ENCODE assay signal across 17 cellular contexts in genomic region chr11:96329855-96330510, GRCh38. TPM values are rescaled to one million over a fixed set of nuclear protein-coding genes. Genes with fewer than 3 reads are reported as not detected.
A peak's percentile ranks its signal among the peaks of the same experiment; 100 is the strongest.
DNase-seq lines count a peak whose midpoint lies in the region; ATAC-seq and TF ChIP-seq lines count a peak whose summit lies in the region.
"Had no signal": no experiment of that assay in that cellular context is flagged by ENCODE, and none has a peak within 500 bp of the region (broad histone marks: within the 10 kb centered on the region; RNA-seq: fewer than 3 reads in every experiment).

No MANE protein-coding gene starts in this region.

- peaks cover 11% of the 10 kb centered on the region for H3K36me3 ChIP-seq in WERI-Rb-1
- no peaks in the 10 kb centered on the region for H3K36me3 ChIP-seq in hepatocyte (replicated peaks; ENCODE audit: insufficient read depth, low read depth)
- H3K36me3 ChIP-seq: Peyer's patch had no signal

- ATAC-seq in GM18858 (IDR thresholded peaks at IDR 0.05; ENCODE audit: unreplicated experiment): no peak
- ATAC-seq: T-cell had no signal

- no peaks in the 10 kb centered on the region for H3K9me3 Mint-ChIP-seq in T-helper 2 cell treated with Interferon-gamma antibody and Interleukin-4, amounts not matched to agents 5 μg/mL and 100 μg/mL, for 36 hours
- no peaks in the 10 kb centered on the region for H3K9me3 Mint-ChIP-seq in stimulated activated naive CD8-positive, alpha-beta T cell treated with anti-CD3 and anti-CD28 coated beads, Interleukin-15, Interleukin-2, amounts not matched to agents 100 ng/mL and 50 ng/mL, for 24 hours
- H3K9me3 Mint-ChIP-seq: T-cell had no signal

- H3K9me3 ChIP-seq in WERI-Rb-1 (ENCODE audit: severe bottlenecking) (no peaks in the 10 kb centered on the region), hepatocyte (ENCODE audit: low read depth) (no peaks in the 10 kb centered on the region)
- H3K9me3 ChIP-seq: Caco-2, Peyer's patch had no signal

- H3K4me1 Mint-ChIP-seq in T-helper 2 cell treated with Interferon-gamma antibody and Interleukin-4, amounts not matched to agents 5 μg/mL and 100 μg/mL, for 36 hours (ENCODE audit: low read depth): peaks cover 34% of the 10 kb centered on the region
- peaks cover 87% of the 10 kb centered on the region for H3K4me1 Mint-ChIP-seq in stimulated activated naive CD8-positive, alpha-beta T cell treated with anti-CD3 and anti-CD28 coated beads, Interleukin-15, Interleukin-2, amounts not matched to agents 100 ng/mL and 50 ng/mL, for 24 hours (ENCODE audit: low read depth)

- H3K9me2 ChIP-seq in hepatocyte (replicated peaks; ENCODE audit: insufficient read depth): no peaks in the 10 kb centered on the region

- no peak for DNase-seq in T-helper 2 cell treated with Interferon-gamma antibody and Interleukin-4, amounts not matched to agents 5 μg/mL and 100 μg/mL, for 36 hours (ENCODE audit: low spot score)
- DNase-seq in T-helper 2 cell: no peak
- no peak for DNase-seq in WERI-Rb-1
- no peak for DNase-seq in hepatocyte (ENCODE audit: low spot score)
- DNase-seq in SKM-1 treated with dmso at 0.1 percent for 144 hours (lab: John Stamatoyannopoulos, UW; ENCODE audit: unreplicated experiment): no peak
- DNase-seq in erythroblast (lab: John Stamatoyannopoulos, UW): no peak
- DNase-seq: Caco-2; GOT3; KBM-7; kidney; NCI-H146; NCI-H510A treated with DMSO at 0.1 percent for 48 hours; Peyer's patch; stimulated activated CD4-positive, alpha-beta T cell treated with anti-CD3 and anti-CD28 coated beads, Interleukin-2, amount 100 ng/mL, for 24 hours; T-cell had no signal

- H3K27ac ChIP-seq in WERI-Rb-1: peak overlapping the region; percentile 68
- H3K27ac ChIP-seq in hepatocyte: peak overlapping the region; percentile 73
- H3K27ac ChIP-seq: Peyer's patch had no signal

- no peaks in the 10 kb centered on the region for H3K27me3 Mint-ChIP-seq in T-helper 2 cell treated with Interferon-gamma antibody and Interleukin-4, amounts not matched to agents 5 μg/mL and 100 μg/mL, for 36 hours (ENCODE audit: low read depth)
- H3K27me3 Mint-ChIP-seq in stimulated activated naive CD8-positive, alpha-beta T cell treated with anti-CD3 and anti-CD28 coated beads, Interleukin-15, Interleukin-2, amounts not matched to agents 100 ng/mL and 50 ng/mL, for 24 hours: no peaks in the 10 kb centered on the region
- H3K27me3 Mint-ChIP-seq: T-cell had no signal

- no peak for TF ChIP-seq POLR2A in erythroblast (IDR thresholded peaks at IDR 0.05; ENCODE audit: low read length)

- peak overlapping the region; percentile 44 for H3K27ac Mint-ChIP-seq in T-helper 2 cell treated with Interferon-gamma antibody and Interleukin-4, amounts not matched to agents 5 μg/mL and 100 μg/mL, for 36 hours
- H3K27ac Mint-ChIP-seq in stimulated activated naive CD8-positive, alpha-beta T cell treated with anti-CD3 and anti-CD28 coated beads, Interleukin-15, Interleukin-2, amounts not matched to agents 100 ng/mL and 50 ng/mL, for 24 hours: peak overlapping the region; percentile 90

- H3K4me3 Mint-ChIP-seq in T-helper 2 cell treated with Interferon-gamma antibody and Interleukin-4, amounts not matched to agents 5 μg/mL and 100 μg/mL, for 36 hours: no peak overlapping the region
- peak overlapping the region; percentile 21 for H3K4me3 Mint-ChIP-seq in stimulated activated naive CD8-positive, alpha-beta T cell treated with anti-CD3 and anti-CD28 coated beads, Interleukin-15, Interleukin-2, amounts not matched to agents 100 ng/mL and 50 ng/mL, for 24 hours

- H3K4me1 ChIP-seq in hepatocyte (ENCODE audit: insufficient read depth): peaks cover 58% of the 10 kb centered on the region

- peak overlapping the region; percentile 24 for H3K4me2 ChIP-seq in hepatocyte

- peaks cover 19% of the 10 kb centered on the region for H3K36me3 Mint-ChIP-seq in T-helper 2 cell treated with Interferon-gamma antibody and Interleukin-4, amounts not matched to agents 5 μg/mL and 100 μg/mL, for 36 hours (ENCODE audit: low read depth)
- peaks cover 44% of the 10 kb centered on the region for H3K36me3 Mint-ChIP-seq in stimulated activated naive CD8-positive, alpha-beta T cell treated with anti-CD3 and anti-CD28 coated beads, Interleukin-15, Interleukin-2, amounts not matched to agents 100 ng/mL and 50 ng/mL, for 24 hours (ENCODE audit: low read depth)

- 77% methylated on average over 3 of the region's 3 CpGs for WGBS in hepatocyte (ENCODE audit: low lambda C conversion rate, missing lambda C conversion rate)

- no peaks in the 10 kb centered on the region for H4K20me1 ChIP-seq in hepatocyte (ENCODE audit: insufficient read depth, poor library complexity, severe bottlenecking)

- peaks cover 94% of the 10 kb centered on the region for H3K79me2 ChIP-seq in hepatocyte

- H3K4me3 ChIP-seq in WERI-Rb-1 (ENCODE audit: low read depth, low read length) (no peak overlapping the region), hepatocyte (no peak overlapping the region)
- H3K4me3 ChIP-seq: Peyer's patch had no signal

- TF ChIP-seq CTCF in WERI-Rb-1 (IDR thresholded peaks at IDR 0.05; ENCODE audit: low read depth, low read length) (no peak), hepatocyte (IDR thresholded peaks at IDR 0.05; ENCODE audit: poor library complexity) (no peak)

- H2AFZ ChIP-seq in hepatocyte: no peak overlapping the region

- no peaks in the 10 kb centered on the region for H3K27me3 ChIP-seq in WERI-Rb-1 (ENCODE audit: insufficient read depth, low read depth, severe bottlenecking)
- H3K27me3 ChIP-seq in hepatocyte: no peaks in the 10 kb centered on the region
- H3K27me3 ChIP-seq: Peyer's patch had no signal

RNA-seq across cellular contexts. Expression of gene MAML2, which starts 13.0 kb away (rescaled TPM):
- total RNA-seq in hepatocyte: 14.0 and 15.3 TPM in 2 replicates
- polyA plus RNA-seq in hepatocyte: 4.7 and 5.8 TPM in 2 replicates

RNA-seq across cellular contexts. Expression of gene CCDC82, which starts 59.7 kb away (rescaled TPM):
- 15.4 and 16.3 TPM in 2 replicates for total RNA-seq in hepatocyte
- 12.7 and 15.4 TPM in 2 replicates for polyA plus RNA-seq in hepatocyte

RNA-seq across cellular contexts. Expression of gene JRKL, which starts 59.8 kb away (rescaled TPM):
- total RNA-seq in hepatocyte: 8.4 and 9.5 TPM in 2 replicates
- polyA plus RNA-seq in hepatocyte: 5.4 and 5.5 TPM in 2 replicates
